ENCODE assay signal across 8 cellular contexts in the genomic region with DNA sequence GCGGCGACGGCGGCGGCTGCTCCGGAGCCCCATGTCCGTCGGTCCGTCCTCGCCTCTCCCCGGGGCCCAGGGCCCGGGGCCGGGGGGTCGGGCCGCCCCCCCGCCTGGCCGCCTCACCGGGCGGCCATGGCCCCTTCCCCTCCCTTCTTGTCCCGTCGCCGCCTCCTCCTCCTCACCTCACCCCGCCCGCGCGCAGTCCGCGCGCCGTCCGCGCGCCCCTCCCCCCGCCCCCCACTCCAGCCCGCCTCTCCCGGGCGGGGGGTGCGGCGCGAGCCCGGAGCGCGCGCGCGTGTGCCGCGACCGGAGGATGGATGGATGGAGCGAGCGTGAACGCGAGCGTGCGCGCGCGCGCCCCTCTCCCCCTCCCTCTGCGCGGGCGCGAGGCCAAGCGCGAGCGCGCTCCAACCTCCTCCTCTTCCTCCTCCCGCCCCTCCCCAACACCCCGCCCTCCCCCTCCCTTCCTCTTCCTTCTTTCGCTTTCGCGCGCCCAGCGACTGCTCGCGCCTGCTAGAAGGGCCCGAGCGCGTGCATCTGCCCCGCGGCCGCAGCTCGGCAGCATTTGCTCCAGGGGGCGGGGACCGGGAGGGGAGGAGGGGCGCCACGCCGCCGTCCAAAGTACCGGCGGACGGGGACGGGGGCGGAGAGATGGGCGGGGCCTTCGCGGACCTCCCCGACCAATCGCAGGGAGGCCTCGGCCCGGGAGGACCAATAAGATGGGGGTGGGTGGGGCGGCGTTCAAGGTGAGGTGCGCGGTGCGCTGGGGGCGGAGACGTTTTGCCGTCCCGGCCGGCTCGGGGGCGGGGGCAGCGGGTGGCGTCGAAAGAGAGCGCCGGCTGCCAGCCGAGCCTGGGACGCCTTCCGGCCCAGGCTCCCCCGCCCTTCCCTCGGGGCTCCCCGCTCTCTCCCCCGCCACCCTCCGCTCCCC. TPM values are rescaled to one million over a fixed set of nuclear protein-coding genes. Genes with fewer than 3 reads are reported as not detected.
DNase-seq lines count a peak whose midpoint lies in the region; ATAC-seq, FAIRE-seq and TF ChIP-seq lines count a peak whose summit lies in the region.

A gene with protein sequence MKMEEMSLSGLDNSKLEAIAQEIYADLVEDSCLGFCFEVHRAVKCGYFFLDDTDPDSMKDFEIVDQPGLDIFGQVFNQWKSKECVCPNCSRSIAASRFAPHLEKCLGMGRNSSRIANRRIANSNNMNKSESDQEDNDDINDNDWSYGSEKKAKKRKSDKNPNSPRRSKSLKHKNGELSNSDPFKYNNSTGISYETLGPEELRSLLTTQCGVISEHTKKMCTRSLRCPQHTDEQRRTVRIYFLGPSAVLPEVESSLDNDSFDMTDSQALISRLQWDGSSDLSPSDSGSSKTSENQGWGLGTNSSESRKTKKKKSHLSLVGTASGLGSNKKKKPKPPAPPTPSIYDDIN (minus strand): TSS at position 332 of the 925 bp plus-strand sequence. CDS start 1,814 bp downstream, outside the sequence.

- intact Hi-C loops in mucosa of descending colon (cut with DNase I, micrococcal nuclease), result no loop called here

- H3K4me1 ChIP-seq in mucosa of descending colon (ENCODE audit: low read depth), result peaks cover 22% of the 10 kb centered on the region

- ATAC-seq in GM21526 (IDR thresholded peaks at IDR 0.05; ENCODE audit: low FRiP score, unreplicated experiment) (peak; percentile 54), mucosa of descending colon (peak; percentile 90)

- H3K27me3 Mint-ChIP-seq in IgD-negative memory B cell, result no peaks in the 10 kb centered on the region

- peaks cover 6% of the 10 kb centered on the region for H3K36me3 Mint-ChIP-seq in IgD-negative memory B cell

- H3K9me3 ChIP-seq in mucosa of descending colon, result no peaks in the 10 kb centered on the region

- H3K4me3 ChIP-seq in mucosa of descending colon, result peak within 1 kb of the TSS; percentile 90

- peaks cover 27 to 38% (median 31%) of the 10 kb centered on the region in 3 donors for H3K4me1 Mint-ChIP-seq in IgD-negative memory B cell

- no peak for FAIRE-seq in D721Med (lab: Jason Lieb, UNC)

- H3K36me3 ChIP-seq in mucosa of descending colon (ENCODE audit: low read depth), result no peaks in the 10 kb centered on the region

- TF ChIP-seq CTCF in D721Med (IDR thresholded peaks at IDR 0.05; ENCODE audit: insufficient read depth, missing control alignments) (no peak), mucosa of descending colon (IDR thresholded peaks at IDR 0.05) (no peak)

- DNase-seq in D721Med (ENCODE audit: insufficient read length, low spot score) (peak; percentile 99), OCI-M1 (lab: John Stamatoyannopoulos, UW) (peak; percentile 99), activated T-cell treated with anti-CD3 and anti-CD28 coated beads for 24 hours (ENCODE audit: low read depth) (peak; percentile 99), epidermal melanocyte (ENCODE audit: insufficient read length, low spot score) (peak; percentile 99), mucosa of descending colon (peak; percentile 99 to 100 (median 99))
- DNase-seq in stimulated activated CD8-positive, alpha-beta memory T cell treated with anti-CD3 and anti-CD28 coated beads, Interleukin-4, amount 100 ng/mL, for 1 hour (ENCODE audit: low read depth in 2 of 2, low spot score in 1 of 2), result peak; percentile 99

- no peaks in the 10 kb centered on the region for H3K9me3 Mint-ChIP-seq in IgD-negative memory B cell

- H3K4me3 Mint-ChIP-seq in IgD-negative memory B cell, result peak within 1 kb of the TSS; percentile 84 to 96 (median 94)

- peak within 1 kb of the TSS; percentile 78 to 93 (median 89) for H3K27ac Mint-ChIP-seq in IgD-negative memory B cell

RNA-seq across cellular contexts. Expression of the gene that starts here (rescaled TPM):
- 15.4 TPM for polyA plus RNA-seq in IgD-negative memory B cell
- 10 to 100 TPM; 86.8 to 96.4 (median 89.0) TPM for total RNA-seq in mucosa of descending colon

Comparison
In these comparisons a context has a peak if more than half of its experiments do, and no peak if none do; other contexts are left out.
1. Peak in every context shown above with its lines: DNase-seq, ATAC-seq and H3K4me3 ChIP-seq.